Comparison of ENCODE assay signal across 24 cellular contexts in genomic region chr1:239603530-239603929, GRCh38.
A peak's percentile ranks its signal among the peaks of the same experiment; 100 is the strongest.
DNase-seq lines count a peak whose midpoint lies in the region; ATAC-seq, FAIRE-seq and TF ChIP-seq lines count a peak whose summit lies in the region.
"Had no signal": no experiment of that assay in that cellular context is flagged by ENCODE, and none has a peak within 500 bp of the region (broad histone marks: within the 10 kb centered on the region; RNA-seq: fewer than 3 reads in every experiment).

No MANE protein-coding gene starts in this region.

- ATAC-seq in RWPE2 (ENCODE audit: low read depth), result 0 out of 3 replicates have a peak, but pooled peaks have one; percentile 33
- no peak for ATAC-seq in HG03045 (IDR thresholded peaks at IDR 0.05; ENCODE audit: unreplicated experiment)
- no peak for ATAC-seq in aorta (ENCODE audit: low FRiP score)
- ATAC-seq: A549 had no signal

- DNase-seq in D721Med (ENCODE audit: insufficient read length, low spot score) (no peak), RWPE2 (ENCODE audit: low spot score) (no peak), epithelial cell of esophagus (ENCODE audit: low read depth) (peak; percentile 28), NCI-H146 (lab: John Stamatoyannopoulos, UW) (no peak), aorta (no peak), NCI-H2107 (lab: John Stamatoyannopoulos, UW) (no peak)
- DNase-seq: 8988T; ACHN; AML-193; BE2C; CD4-positive, alpha-beta T cell; CD8-positive, alpha-beta memory T cell; DMS53; DMS79 treated with DMSO at 0.1 percent for 48 hours; GF-D8; GM23248; H7; HCEC 1CT had no signal

- 92 to 93% methylated on average over 3 of the region's 3 CpGs for WGBS in aorta, 2 donors

- no peaks in the 10 kb centered on the region for H3K9me3 ChIP-seq in RWPE2 (ENCODE audit: severe bottlenecking)
- H3K9me3 ChIP-seq in aorta (ENCODE audit: control insufficient read depth, low read length), result no peaks in the 10 kb centered on the region
- H3K9me3 ChIP-seq: A549; BE2C; BLaER1 treated with 17β-estradiol and CSF1 and Interleukin-3, amounts not matched to agents 10 nM and 100 nM had no signal

- H3K4me1 ChIP-seq in RWPE2 (ENCODE audit: insufficient read depth, poor library complexity, severe bottlenecking) (no peaks in the 10 kb centered on the region), aorta (ENCODE audit: control insufficient read depth in 1 of 2, insufficient read depth in 2 of 2, low read length in 2 of 2) (peaks cover 0 to 1% of the 10 kb centered on the region in 2 donors)
- H3K4me1 ChIP-seq: A549; BE2C; BLaER1 treated with 17β-estradiol and CSF1 and Interleukin-3, amounts not matched to agents 10 nM and 100 nM had no signal

- TF ChIP-seq RAD21 in Ishikawa (IDR thresholded peaks at IDR 0.05; ENCODE audit: low read depth), result no peak

- H3K4me3 ChIP-seq in RWPE2 (ENCODE audit: severe bottlenecking), result no peak overlapping the region
- no peak overlapping the region for H3K4me3 ChIP-seq in epithelial cell of esophagus (ENCODE audit: low read length)
- H3K4me3 ChIP-seq in aorta (ENCODE audit: low read length in 2 of 2), result no peak overlapping the region
- H3K4me3 ChIP-seq: A549; BLaER1 treated with 17β-estradiol and CSF1 and Interleukin-3, amounts not matched to agents 10 nM and 100 nM; GM23248 had no signal

- TF ChIP-seq EP300 in Ishikawa (IDR thresholded peaks at IDR 0.05; ENCODE audit: borderline replicate concordance), result no peak

- peak; percentile 29 for FAIRE-seq in D721Med (lab: Jason Lieb, UNC)
- FAIRE-seq: A549, GM12892, H1 had no signal

- H3K27me3 ChIP-seq in RWPE2 (ENCODE audit: insufficient read depth, poor library complexity, severe bottlenecking) (no peaks in the 10 kb centered on the region), aorta (ENCODE audit: control insufficient read depth in 1 of 2, insufficient read depth in 2 of 2, low read length in 1 of 2) (no peaks in the 10 kb centered on the region)
- H3K27me3 ChIP-seq: BE2C; BLaER1 treated with 17β-estradiol and CSF1 and Interleukin-3, amounts not matched to agents 10 nM and 100 nM had no signal

- intact Hi-C loops in aorta (cut with DNase I), result no loop called here

- H3K27ac ChIP-seq in RWPE2 (ENCODE audit: poor library complexity, severe bottlenecking) (no peak overlapping the region), aorta (ENCODE audit: low read depth in 1 of 2, low read length in 2 of 2) (no peak overlapping the region)
- H3K27ac ChIP-seq: A549; BLaER1 treated with 17β-estradiol and CSF1 and Interleukin-3, amounts not matched to agents 10 nM and 100 nM; GM23248 had no signal

- H3K36me3 ChIP-seq in RWPE2 (ENCODE audit: low read depth) (no peaks in the 10 kb centered on the region), aorta (ENCODE audit: control insufficient read depth in 1 of 2, insufficient read depth in 2 of 2, low read length in 1 of 2) (no peaks in the 10 kb centered on the region)
- H3K36me3 ChIP-seq: BE2C; BLaER1 treated with 17β-estradiol and CSF1 and Interleukin-3, amounts not matched to agents 10 nM and 100 nM had no signal

- no peak for TF ChIP-seq CTCF in D721Med (IDR thresholded peaks at IDR 0.05; ENCODE audit: insufficient read depth, missing control alignments)
- no peak for TF ChIP-seq CTCF in RWPE2 (IDR thresholded peaks at IDR 0.05; ENCODE audit: poor library complexity, severe bottlenecking)
- no peak for TF ChIP-seq CTCF in epithelial cell of esophagus (IDR thresholded peaks at IDR 0.05; ENCODE audit: insufficient read depth, low read depth, low read length, missing control alignments)

TF ChIP-seq in Ishikawa, 13 proteins besides CTCF, POLR2A, EP300 and RAD21:
- TF ChIP-seq FOXM1 (IDR thresholded peaks at IDR 0.05; ENCODE audit: borderline replicate concordance, low read depth) (no peak), EGR1 (IDR thresholded peaks at IDR 0.05) (0 out of 2 replicates have a peak, but pooled peaks have one; percentile 42), TAF1 (IDR thresholded peaks at IDR 0.05; ENCODE audit: low read depth) (no peak), USF1 (IDR thresholded peaks at IDR 0.05) (no peak), TEAD4 (IDR thresholded peaks at IDR 0.05) (no peak), MAX (IDR thresholded peaks at IDR 0.05) (no peak)
